16 cellular contexts compared by ENCODE assay signal in genomic region chr3:122263974-122264588, GRCh38.
"Had no signal": no experiment of that assay in that cellular context is flagged by ENCODE, and none has a peak within 500 bp of the region (broad histone marks: within the 10 kb centered on the region; RNA-seq: fewer than 3 reads in every experiment).

No MANE protein-coding gene starts in this region.

- H3K4me3 Mint-ChIP-seq: activated CD4-positive, alpha-beta memory T cell treated with anti-CD3 and anti-CD28 coated beads, Interleukin-2, amount 10 ng/mL, durations not matched to agents 7 days and 5 days; activated T-cell treated with anti-CD3 and anti-CD28 coated beads, Interleukin-2, amount 50 U/mL, for 24 hours; brain; WTC11 had no signal

- H3K9me3 Mint-ChIP-seq: activated CD4-positive, alpha-beta memory T cell treated with anti-CD3 and anti-CD28 coated beads, Interleukin-2, amount 10 ng/mL, durations not matched to agents 7 days and 5 days; activated T-cell treated with anti-CD3 and anti-CD28 coated beads, Interleukin-2, amount 50 U/mL, for 24 hours; activated T-helper 2 cell treated with anti-CD3 and anti-CD28 coated beads, Interferon-gamma antibody, Interleukin-2, Interleukin-4, amounts not matched to agents 10 μg/mL and 5 μg/mL and 100 μg/mL, durations not matched to agents 14 hours and 24 hours and 36 hours; brain; WTC11 had no signal

- H3K36me3 Mint-ChIP-seq: brain, WTC11 had no signal

- ATAC-seq: stimulated activated naive CD8-positive, alpha-beta T cell treated with anti-CD3 and anti-CD28 coated beads, Interleukin-15, Interleukin-2, amounts not matched to agents 100 U/mL and 50 U/mL, for 24 hours; WTC11 had no signal

- DNase-seq: activated CD4-positive, alpha-beta memory T cell treated with anti-CD3 and anti-CD28 coated beads, Interleukin-2, amount 10 ng/mL, durations not matched to agents 7 days and 5 days; activated CD4-positive, alpha-beta T cell treated with anti-CD3 and anti-CD28 coated beads for 4 hours; activated naive CD4-positive, alpha-beta T cell treated with Interleukin-2 at 50 U/mL for 16 hours; activated T-cell treated with anti-CD3 and anti-CD28 coated beads, Interleukin-2, amount 50 U/mL, for 24 hours; caudate nucleus; foreskin fibroblast; glutamatergic neuron; midbrain; stimulated activated CD8-positive, alpha-beta memory T cell treated with anti-CD3 and anti-CD28 coated beads, Interleukin-4, amount 100 ng/mL, for 48 hours; stimulated activated naive CD8-positive, alpha-beta T cell treated with anti-CD3 and anti-CD28 coated beads, Interleukin-15, Interleukin-2, amounts not matched to agents 100 U/mL and 50 U/mL, for 24 hours; substantia nigra; tibial artery had no signal

- H3K27ac Mint-ChIP-seq: activated CD4-positive, alpha-beta memory T cell treated with anti-CD3 and anti-CD28 coated beads, Interleukin-2, amount 10 ng/mL, durations not matched to agents 7 days and 5 days; activated T-cell treated with anti-CD3 and anti-CD28 coated beads, Interleukin-2, amount 50 U/mL, for 24 hours; activated T-helper 2 cell treated with anti-CD3 and anti-CD28 coated beads, Interferon-gamma antibody, Interleukin-2, Interleukin-4, amounts not matched to agents 10 μg/mL and 5 μg/mL and 100 μg/mL, durations not matched to agents 14 hours and 24 hours and 36 hours; brain; progenitor cell of endocrine pancreas; WTC11 had no signal

- H3K4me1 Mint-ChIP-seq: activated CD4-positive, alpha-beta memory T cell treated with anti-CD3 and anti-CD28 coated beads, Interleukin-2, amount 10 ng/mL, durations not matched to agents 7 days and 5 days; brain had no signal
